ENCODE assay signal across 10 cellular contexts in the genomic region with DNA sequence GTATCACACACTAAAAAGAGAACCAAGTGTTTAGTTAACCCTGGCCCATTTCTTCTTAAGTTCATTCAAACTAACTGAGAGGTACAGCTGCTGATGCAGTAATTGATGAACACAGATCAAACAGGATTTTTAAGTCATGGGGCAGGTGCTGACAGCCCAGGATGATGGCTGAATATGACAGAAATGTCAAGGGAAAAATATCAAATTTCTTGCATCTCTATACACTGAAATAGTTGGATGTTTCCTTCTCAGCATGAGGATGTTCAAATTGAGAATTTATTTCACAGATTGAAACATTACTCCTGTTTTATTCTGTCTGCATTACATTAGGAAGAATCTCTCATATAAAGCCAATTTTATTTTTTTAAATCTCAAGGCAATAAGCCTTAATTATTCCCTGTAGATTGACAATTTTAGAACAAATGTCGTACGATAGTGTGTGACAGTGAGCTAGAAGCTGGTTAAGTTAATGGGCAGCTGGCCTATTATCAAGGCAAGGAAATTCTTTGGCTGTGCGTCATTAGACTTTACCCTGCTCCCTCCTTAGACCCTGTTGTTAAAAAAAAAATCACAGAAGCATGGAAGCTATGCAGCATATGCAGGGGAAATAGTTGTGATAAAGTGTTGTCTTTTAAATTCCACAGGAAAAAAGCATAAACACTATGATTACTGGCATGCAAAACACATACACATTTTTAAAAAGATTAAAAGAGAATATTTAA.
DNase-seq lines count a peak whose midpoint lies in the region; ATAC-seq and TF ChIP-seq lines count a peak whose summit lies in the region.
"Had no signal": no experiment of that assay in that cellular context is flagged by ENCODE, and none has a peak within 500 bp of the region (broad histone marks: within the 10 kb centered on the region; RNA-seq: fewer than 3 reads in every experiment).

No MANE protein-coding gene starts in this region.

- H2AFZ ChIP-seq in OCI-LY7 (ENCODE audit: low read length), result no peak overlapping the region

- no peaks in the 10 kb centered on the region for H3K79me2 ChIP-seq in OCI-LY7 (ENCODE audit: insufficient read depth, low read depth, low read length)

- no TSS peak for BruUV-seq in OCI-LY7 (replicated peaks; lab: Mats Ljungman, UMichigan)

- H3K4me3 ChIP-seq in OCI-LY7 (ENCODE audit: low read depth, low read length, poor library complexity, severe bottlenecking), result no peak overlapping the region
- H3K4me3 ChIP-seq: transverse colon had no signal

- no peak overlapping the region for H3K27ac Mint-ChIP-seq in WTC11

- in situ Hi-C loops in ACHN (cut with HindIII; ENCODE audit: low pct_ligation_motif_present, low pct_unique_long_range_greater_than_20kb, low sequenced_read_pairs), result no loop called here

- H3K36me3 ChIP-seq in OCI-LY7 (ENCODE audit: insufficient read depth, low read length), result no peaks in the 10 kb centered on the region
- H3K36me3 ChIP-seq: transverse colon had no signal

- no peaks in the 10 kb centered on the region; the same call in 1 of the 2 replicates for H3K27me3 Mint-ChIP-seq in WTC11 (ENCODE audit: low read depth)

- no peaks in the 10 kb centered on the region for H3K4me1 ChIP-seq in OCI-LY7 (ENCODE audit: insufficient read depth, low read length, poor library complexity, severe bottlenecking)

- no peaks in the 10 kb centered on the region for H3K9me2 ChIP-seq in OCI-LY7 (ENCODE audit: insufficient read depth, low read length)

- no peaks in the 10 kb centered on the region for H4K20me1 ChIP-seq in OCI-LY7 (ENCODE audit: insufficient read depth, low read length)

- TF ChIP-seq CTCF in WTC11 (IDR thresholded peaks at IDR 0.05) (no peak), OCI-LY7 (conservative IDR thresholded peaks at IDR 0.05; ENCODE audit: low read length) (no peak)

- H3K27ac ChIP-seq in OCI-LY7 (ENCODE audit: low read depth, low read length, poor library complexity, severe bottlenecking), result no peak overlapping the region
- H3K27ac ChIP-seq: transverse colon had no signal

- intact Hi-C loops in OCI-LY7 (cut with micrococcal nuclease; ENCODE audit: unreplicated experiment), result no loop called here

- ATAC-seq in WTC11 (peak; percentile 60), HG03280 (IDR thresholded peaks at IDR 0.05; ENCODE audit: unreplicated experiment) (no peak), HG02610 (IDR thresholded peaks at IDR 0.05; ENCODE audit: unreplicated experiment) (no peak)

- H3K9me3 ChIP-seq in OCI-LY7 (ENCODE audit: low read length), result no peaks in the 10 kb centered on the region
- H3K9me3 ChIP-seq: transverse colon had no signal

- peak; percentile 88 for DNase-seq in ACHN
- DNase-seq in HS-27A (ENCODE audit: low read depth), result peak; percentile 81
- DNase-seq in WTC11 (ENCODE audit: low spot score), result no peak
- DNase-seq in islet precursor cell, result peak; percentile 78
- no peak for DNase-seq in OCI-LY7 (ENCODE audit: low spot score)
- DNase-seq in activated T-cell treated with anti-CD3 and anti-CD28 coated beads for 4 hours, result no peak
- DNase-seq: DND-41, transverse colon had no signal

- peaks cover 9% of the 10 kb centered on the region for H3K4me1 Mint-ChIP-seq in WTC11

- CTCF ChIA-PET in WTC11 (lab: Charles Lee) (no interaction called here), OCI-LY7 (lab: Charles Lee; ENCODE audit: unreplicated experiment) (no interaction called here)

- no peak overlapping the region for H3K4me2 ChIP-seq in OCI-LY7 (ENCODE audit: low read length)

- no peak overlapping the region for H3K4me3 Mint-ChIP-seq in WTC11

- H3K9me3 Mint-ChIP-seq in WTC11, result peaks cover 13% of the 10 kb centered on the region

- peaks cover 8% of the 10 kb centered on the region; the same call in 1 of the 2 replicates for H3K36me3 Mint-ChIP-seq in WTC11

- POLR2A ChIA-PET in WTC11 (lab: Charles Lee), result no interaction called here
- POLR2A ChIA-PET in OCI-LY7 (lab: Charles Lee), result no interaction called here

TF ChIP-seq in WTC11, 78 proteins besides CTCF, POLR2A, EP300 and RAD21 (continues in another document):
- TF ChIP-seq, protein P1, sequence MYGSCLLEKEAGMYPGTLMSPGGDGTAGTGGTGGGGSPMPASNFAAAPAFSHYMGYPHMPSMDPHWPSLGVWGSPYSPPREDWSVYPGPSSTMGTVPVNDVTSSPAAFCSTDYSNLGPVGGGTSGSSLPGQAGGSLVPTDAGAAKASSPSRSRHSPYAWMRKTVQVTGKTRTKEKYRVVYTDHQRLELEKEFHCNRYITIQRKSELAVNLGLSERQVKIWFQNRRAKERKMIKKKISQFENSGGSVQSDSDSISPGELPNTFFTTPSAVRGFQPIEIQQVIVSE (CRISPR knock-in tag; IDR thresholded peaks at IDR 0.05; ENCODE audit: borderline replicate concordance), result no peak
- TF ChIP-seq HMGA2 (CRISPR knock-in tag; IDR thresholded peaks at IDR 0.05), result no peak
- TF ChIP-seq, protein P2, sequence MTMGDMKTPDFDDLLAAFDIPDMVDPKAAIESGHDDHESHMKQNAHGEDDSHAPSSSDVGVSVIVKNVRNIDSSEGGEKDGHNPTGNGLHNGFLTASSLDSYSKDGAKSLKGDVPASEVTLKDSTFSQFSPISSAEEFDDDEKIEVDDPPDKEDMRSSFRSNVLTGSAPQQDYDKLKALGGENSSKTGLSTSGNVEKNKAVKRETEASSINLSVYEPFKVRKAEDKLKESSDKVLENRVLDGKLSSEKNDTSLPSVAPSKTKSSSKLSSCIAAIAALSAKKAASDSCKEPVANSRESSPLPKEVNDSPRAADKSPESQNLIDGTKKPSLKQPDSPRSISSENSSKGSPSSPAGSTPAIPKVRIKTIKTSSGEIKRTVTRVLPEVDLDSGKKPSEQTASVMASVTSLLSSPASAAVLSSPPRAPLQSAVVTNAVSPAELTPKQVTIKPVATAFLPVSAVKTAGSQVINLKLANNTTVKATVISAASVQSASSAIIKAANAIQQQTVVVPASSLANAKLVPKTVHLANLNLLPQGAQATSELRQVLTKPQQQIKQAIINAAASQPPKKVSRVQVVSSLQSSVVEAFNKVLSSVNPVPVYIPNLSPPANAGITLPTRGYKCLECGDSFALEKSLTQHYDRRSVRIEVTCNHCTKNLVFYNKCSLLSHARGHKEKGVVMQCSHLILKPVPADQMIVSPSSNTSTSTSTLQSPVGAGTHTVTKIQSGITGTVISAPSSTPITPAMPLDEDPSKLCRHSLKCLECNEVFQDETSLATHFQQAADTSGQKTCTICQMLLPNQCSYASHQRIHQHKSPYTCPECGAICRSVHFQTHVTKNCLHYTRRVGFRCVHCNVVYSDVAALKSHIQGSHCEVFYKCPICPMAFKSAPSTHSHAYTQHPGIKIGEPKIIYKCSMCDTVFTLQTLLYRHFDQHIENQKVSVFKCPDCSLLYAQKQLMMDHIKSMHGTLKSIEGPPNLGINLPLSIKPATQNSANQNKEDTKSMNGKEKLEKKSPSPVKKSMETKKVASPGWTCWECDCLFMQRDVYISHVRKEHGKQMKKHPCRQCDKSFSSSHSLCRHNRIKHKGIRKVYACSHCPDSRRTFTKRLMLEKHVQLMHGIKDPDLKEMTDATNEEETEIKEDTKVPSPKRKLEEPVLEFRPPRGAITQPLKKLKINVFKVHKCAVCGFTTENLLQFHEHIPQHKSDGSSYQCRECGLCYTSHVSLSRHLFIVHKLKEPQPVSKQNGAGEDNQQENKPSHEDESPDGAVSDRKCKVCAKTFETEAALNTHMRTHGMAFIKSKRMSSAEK (CRISPR knock-in tag; IDR thresholded peaks at IDR 0.05; ENCODE audit: borderline replicate concordance), result no peak
- TF ChIP-seq, protein P3, sequence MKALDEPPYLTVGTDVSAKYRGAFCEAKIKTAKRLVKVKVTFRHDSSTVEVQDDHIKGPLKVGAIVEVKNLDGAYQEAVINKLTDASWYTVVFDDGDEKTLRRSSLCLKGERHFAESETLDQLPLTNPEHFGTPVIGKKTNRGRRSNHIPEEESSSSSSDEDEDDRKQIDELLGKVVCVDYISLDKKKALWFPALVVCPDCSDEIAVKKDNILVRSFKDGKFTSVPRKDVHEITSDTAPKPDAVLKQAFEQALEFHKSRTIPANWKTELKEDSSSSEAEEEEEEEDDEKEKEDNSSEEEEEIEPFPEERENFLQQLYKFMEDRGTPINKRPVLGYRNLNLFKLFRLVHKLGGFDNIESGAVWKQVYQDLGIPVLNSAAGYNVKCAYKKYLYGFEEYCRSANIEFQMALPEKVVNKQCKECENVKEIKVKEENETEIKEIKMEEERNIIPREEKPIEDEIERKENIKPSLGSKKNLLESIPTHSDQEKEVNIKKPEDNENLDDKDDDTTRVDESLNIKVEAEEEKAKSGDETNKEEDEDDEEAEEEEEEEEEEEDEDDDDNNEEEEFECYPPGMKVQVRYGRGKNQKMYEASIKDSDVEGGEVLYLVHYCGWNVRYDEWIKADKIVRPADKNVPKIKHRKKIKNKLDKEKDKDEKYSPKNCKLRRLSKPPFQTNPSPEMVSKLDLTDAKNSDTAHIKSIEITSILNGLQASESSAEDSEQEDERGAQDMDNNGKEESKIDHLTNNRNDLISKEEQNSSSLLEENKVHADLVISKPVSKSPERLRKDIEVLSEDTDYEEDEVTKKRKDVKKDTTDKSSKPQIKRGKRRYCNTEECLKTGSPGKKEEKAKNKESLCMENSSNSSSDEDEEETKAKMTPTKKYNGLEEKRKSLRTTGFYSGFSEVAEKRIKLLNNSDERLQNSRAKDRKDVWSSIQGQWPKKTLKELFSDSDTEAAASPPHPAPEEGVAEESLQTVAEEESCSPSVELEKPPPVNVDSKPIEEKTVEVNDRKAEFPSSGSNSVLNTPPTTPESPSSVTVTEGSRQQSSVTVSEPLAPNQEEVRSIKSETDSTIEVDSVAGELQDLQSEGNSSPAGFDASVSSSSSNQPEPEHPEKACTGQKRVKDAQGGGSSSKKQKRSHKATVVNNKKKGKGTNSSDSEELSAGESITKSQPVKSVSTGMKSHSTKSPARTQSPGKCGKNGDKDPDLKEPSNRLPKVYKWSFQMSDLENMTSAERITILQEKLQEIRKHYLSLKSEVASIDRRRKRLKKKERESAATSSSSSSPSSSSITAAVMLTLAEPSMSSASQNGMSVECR (CRISPR knock-in tag; IDR thresholded peaks at IDR 0.05; ENCODE audit: borderline replicate concordance), result no peak
- TF ChIP-seq, protein P4, sequence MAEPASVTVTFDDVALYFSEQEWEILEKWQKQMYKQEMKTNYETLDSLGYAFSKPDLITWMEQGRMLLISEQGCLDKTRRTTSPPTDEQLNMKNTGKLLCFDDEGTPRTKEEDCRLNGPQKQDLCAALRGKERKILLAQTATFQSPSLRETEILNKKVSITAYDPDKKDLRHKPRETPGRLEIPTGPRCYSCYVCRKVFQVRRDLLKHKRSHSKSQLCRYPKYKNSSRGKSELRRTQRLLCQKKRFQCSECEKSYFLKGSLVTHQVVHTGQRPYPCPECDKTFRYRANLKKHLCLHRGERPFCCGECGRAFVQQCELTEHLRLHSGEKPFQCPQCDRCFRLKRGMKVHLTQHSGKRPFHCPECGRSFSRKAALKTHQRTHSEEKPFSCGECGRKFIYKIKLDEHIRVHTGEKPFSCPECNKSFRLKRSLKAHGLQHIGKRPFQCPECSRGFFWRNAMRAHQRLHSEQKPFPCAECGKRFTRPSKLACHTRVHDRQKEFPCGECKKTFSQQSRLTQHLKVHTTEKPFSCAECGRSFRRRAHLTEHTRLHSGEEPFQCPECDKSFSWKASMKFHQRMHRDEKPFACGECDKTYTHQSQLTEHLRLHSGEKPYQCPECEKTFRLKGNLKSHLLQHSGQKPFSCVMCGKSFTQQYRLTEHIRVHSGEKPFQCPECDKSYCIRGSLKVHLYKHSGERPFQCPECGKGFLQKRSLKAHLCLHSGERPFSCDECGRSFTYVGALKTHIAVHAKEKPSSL (CRISPR knock-in tag; conservative IDR thresholded peaks at IDR 0.05), result no peak

Comparison
In these comparisons a context has a peak if more than half of its experiments do, and no peak if none do; other contexts are left out.
1. DNase-seq: peak in ACHN (single experiment), HS-27A (single experiment) and islet precursor cell (single experiment); none in WTC11 (single experiment), OCI-LY7 (single experiment) and activated T-cell treated with anti-CD3 and anti-CD28 coated beads for 4 hours (single experiment).